9 cellular contexts compared by ENCODE assay signal in the genomic region with DNA sequence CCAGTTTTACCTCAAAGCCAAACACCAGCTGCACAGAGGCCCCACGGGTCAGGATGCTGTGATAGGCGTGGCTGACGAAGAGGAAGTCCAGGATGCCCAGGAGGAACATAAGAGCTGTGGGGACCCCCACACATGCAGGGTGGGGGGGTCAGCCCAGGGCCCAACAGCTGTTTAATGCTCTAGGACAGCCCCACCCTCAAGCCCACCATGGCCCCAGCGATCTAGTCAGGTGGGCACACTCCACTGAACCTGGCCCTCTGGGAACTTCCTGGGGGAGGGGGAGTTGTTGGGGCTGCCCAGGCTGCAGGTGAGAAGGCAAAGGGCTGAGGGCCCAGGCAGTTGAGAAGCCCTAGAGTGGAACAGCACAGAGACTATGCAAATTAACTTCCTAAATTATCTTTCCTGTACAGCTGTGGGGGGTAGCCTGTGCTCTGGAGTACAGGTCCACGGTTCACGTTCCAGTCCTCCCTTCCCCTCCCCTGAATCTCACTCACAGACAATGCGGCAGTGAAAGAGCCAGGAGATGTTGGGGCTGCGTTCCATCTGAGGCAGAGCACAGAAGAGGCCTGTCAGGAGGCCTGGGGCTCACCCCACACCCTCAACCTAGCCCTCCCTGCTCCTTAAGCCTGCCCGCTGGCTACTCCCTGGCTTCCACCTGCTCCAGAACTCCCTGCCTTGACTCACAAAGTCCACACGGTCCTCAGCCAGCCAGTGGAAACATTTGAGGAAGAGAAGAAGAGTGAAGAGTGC. TPM values are rescaled to one million over a fixed set of nuclear protein-coding genes. Genes with fewer than 3 reads are reported as not detected.
DNase-seq lines count a peak whose midpoint lies in the region; ATAC-seq, FAIRE-seq and TF ChIP-seq lines count a peak whose summit lies in the region.
"Had no signal": no experiment of that assay in that cellular context is flagged by ENCODE, and none has a peak within 500 bp of the region (broad histone marks: within the 10 kb centered on the region; RNA-seq: fewer than 3 reads in every experiment).

No MANE protein-coding gene starts in this region.

- H3K27ac ChIP-seq in mammary epithelial cell (ENCODE audit: insufficient read depth, low read depth, low read length) (no peak overlapping the region), OCI-LY1 (ENCODE audit: low read depth, low read length, poor library complexity, severe bottlenecking) (peak overlapping the region; percentile 99), keratinocyte (ENCODE audit: control insufficient read depth, insufficient read depth, low read length) (no peak overlapping the region)

- intact Hi-C loops in MCF 10A (cut with micrococcal nuclease) (no loop called here), mammary epithelial cell (cut with micrococcal nuclease) (no loop called here), cardiac septum (cut with DNase I) (loop anchor here (5.0 kb wide), 1 partner anchor 50 kb away; the partner anchor contains the start of gene CAPN1)

- H3K36me3 Mint-ChIP-seq in MCF 10A (ENCODE audit: insufficient read depth, unreplicated experiment): peaks cover 46% of the 10 kb centered on the region

- H3K4me2 ChIP-seq in mammary epithelial cell (ENCODE audit: insufficient read depth, low read depth, low read length) (no peak overlapping the region), OCI-LY1 (ENCODE audit: low read length) (peak overlapping the region; percentile 93), keratinocyte (ENCODE audit: control insufficient read depth, extremely low read depth, insufficient read depth, low read depth, low read length) (peak overlapping the region; percentile 99)

- H3K4me3 ChIP-seq in mammary epithelial cell (replicated peaks in 1 of 3; ENCODE audit: insufficient read depth in 1 of 3, low read depth in 2 of 3, low read length in 3 of 3): no peak overlapping the region
- H3K4me3 ChIP-seq in OCI-LY1 (ENCODE audit: low read depth, low read length, poor library complexity, severe bottlenecking): peak overlapping the region; percentile 95
- no peak overlapping the region for H3K4me3 ChIP-seq in keratinocyte (ENCODE audit: control insufficient read depth in 2 of 3, extremely low read depth in 1 of 3, insufficient read depth in 2 of 3, low read depth in 1 of 3, low read length in 3 of 3)

- H3F3A ChIP-seq in OCI-LY1 (ENCODE audit: insufficient read depth, low read length): 0 out of 2 replicates have a peak, but pooled peaks cover 7% of the 10 kb centered on the region

- no peaks in the 10 kb centered on the region for H3K9me3 Mint-ChIP-seq in MCF 10A (ENCODE audit: unreplicated experiment)

- H3K79me2 ChIP-seq in mammary epithelial cell (ENCODE audit: insufficient read depth, low read length) (peaks cover 41% of the 10 kb centered on the region), OCI-LY1 (ENCODE audit: insufficient read depth, low read length) (peaks cover 8% of the 10 kb centered on the region; the same call in 1 of the 2 replicates), keratinocyte (ENCODE audit: control insufficient read depth, insufficient read depth, low read length) (peaks cover 32% of the 10 kb centered on the region)

- H3K9me1 ChIP-seq in keratinocyte (ENCODE audit: control insufficient read depth, extremely low read depth, insufficient read depth, low read length): no peaks in the 10 kb centered on the region

- POLR2A ChIA-PET in MCF 10A (lab: Yijun Ruan, JAX): interaction anchor here (1.4 to 8.2 kb wide), 7 partner anchors 10 to 482 kb away, joined by 3 to 157 read pairs (median 56); partner anchors contain the start of genes CAPN1, FAU, MRPL49 and ZNHIT2

- no peaks in the 10 kb centered on the region for H3K9me3 ChIP-seq in mammary epithelial cell (replicated peaks; ENCODE audit: insufficient read depth, low read length)
- H3K9me3 ChIP-seq in OCI-LY1 (ENCODE audit: low read length): no peaks in the 10 kb centered on the region
- no peaks in the 10 kb centered on the region for H3K9me3 ChIP-seq in keratinocyte (ENCODE audit: control insufficient read depth, low read depth, low read length)

- CTCF ChIA-PET in MCF 10A (lab: Yijun Ruan, JAX) (interaction anchor here (0.6 kb wide), 1 partner anchor 12 kb away, joined by 3 read pairs; no protein-coding TSS in a partner anchor), mammary epithelial cell (lab: Charles Lee; ENCODE audit: low non-redundant PET) (no interaction called here)

- dilution Hi-C loops in mammary epithelial cell (cut with HindIII; ENCODE audit: low sequenced_read_pairs) (no loop called here), keratinocyte (cut with MboI; ENCODE audit: extremely low pct_ligation_motif_present, low sequenced_read_pairs) (no loop called here)

- no peaks in the 10 kb centered on the region for H4K20me1 ChIP-seq in mammary epithelial cell (ENCODE audit: insufficient read depth, low read length)
- no peaks in the 10 kb centered on the region for H4K20me1 ChIP-seq in OCI-LY1 (ENCODE audit: insufficient read depth, low read length)
- H4K20me1 ChIP-seq in keratinocyte (ENCODE audit: control insufficient read depth, extremely low read depth, insufficient read depth, low read length): peaks cover 8% of the 10 kb centered on the region

- no peak for ATAC-seq in HG03025 (IDR thresholded peaks at IDR 0.05; ENCODE audit: low FRiP score, unreplicated experiment)

- H2AFZ ChIP-seq in mammary epithelial cell (ENCODE audit: low read depth, low read length): no peak overlapping the region
- H2AFZ ChIP-seq in OCI-LY1 (ENCODE audit: low read length): no peak overlapping the region
- H2AFZ ChIP-seq in keratinocyte (ENCODE audit: control insufficient read depth, low read length): no peak overlapping the region

- in situ Hi-C loops in mammary epithelial cell (cut with MboI; ENCODE audit: low sequenced_read_pairs in 2 of 2): no loop called here

- FAIRE-seq in keratinocyte (lab: Jason Lieb, UNC): no peak

- peaks cover 28% of the 10 kb centered on the region for H3K4me1 Mint-ChIP-seq in MCF 10A (ENCODE audit: insufficient read depth, unreplicated experiment)

- TF ChIP-seq CTCF in MCF 10A (IDR thresholded peaks at IDR 0.05; ENCODE audit: unreplicated experiment): no peak
- no peak for TF ChIP-seq CTCF in mammary epithelial cell (conservative IDR thresholded peaks at IDR 0.05 in 1 of 2, IDR thresholded peaks at IDR 0.05 in 1 of 2; ENCODE audit: extremely low read depth in 1 of 2, insufficient read depth in 1 of 2, low read depth in 1 of 2, low read length in 2 of 2)
- no peak for TF ChIP-seq CTCF in OCI-LY1 (IDR thresholded peaks at IDR 0.05; ENCODE audit: low read length)
- TF ChIP-seq CTCF in keratinocyte (optimal IDR thresholded peaks at IDR 0.05 in 1 of 3, IDR thresholded peaks at IDR 0.05 in 1 of 3, conservative IDR thresholded peaks at IDR 0.05 in 1 of 3; ENCODE audit: extremely low read depth in 1 of 3, insufficient read depth in 2 of 3, low read length in 3 of 3): no peak

- H3K27me3 ChIP-seq in mammary epithelial cell (ENCODE audit: insufficient read depth, low read length): no peaks in the 10 kb centered on the region
- H3K27me3 ChIP-seq in OCI-LY1 (ENCODE audit: insufficient read depth, low read length): no peaks in the 10 kb centered on the region
- no peaks in the 10 kb centered on the region for H3K27me3 ChIP-seq in keratinocyte (ENCODE audit: control insufficient read depth, extremely low read depth, insufficient read depth, low read length)

- peaks cover 15% of the 10 kb centered on the region for H3K4me1 ChIP-seq in mammary epithelial cell (ENCODE audit: insufficient read depth, low read length)
- peaks cover 50% of the 10 kb centered on the region for H3K4me1 ChIP-seq in OCI-LY1 (ENCODE audit: insufficient read depth, low read length, severe bottlenecking)
- H3K4me1 ChIP-seq in keratinocyte (ENCODE audit: control insufficient read depth, extremely low read depth, insufficient read depth, low read length): peaks cover 20% of the 10 kb centered on the region

- WGBS in mammary epithelial cell (ENCODE audit: low coverage, missing lambda C conversion rate): 84% methylated on average over 9 of the region's 10 CpGs

- DNase-seq in MCF 10A (ENCODE audit: unreplicated experiment): no peak
- DNase-seq in mammary epithelial cell: no peak
- no peak for DNase-seq in keratinocyte (ENCODE audit: low read depth, low spot score)
- no peak for DNase-seq in inferior parietal cortex (ENCODE audit: extremely low spot score)
- DNase-seq in SIG-M5 treated with dmso at 0.1 percent for 504 hours (lab: John Stamatoyannopoulos, UW; ENCODE audit: unreplicated experiment): no peak
- DNase-seq in cardiac septum (ENCODE audit: low spot score): no peak
- DNase-seq: NCI-H1694 treated with DMSO at 0.1 percent for 48 hours had no signal

- peak overlapping the region; percentile 99 for H3K4me3 Mint-ChIP-seq in MCF 10A (ENCODE audit: unreplicated experiment)

- BruUV-seq in MCF 10A (replicated peaks; lab: Mats Ljungman, UMichigan) (no TSS peak), mammary epithelial cell (replicated peaks; lab: Mats Ljungman, UMichigan) (no TSS peak)

- H3K9me2 ChIP-seq in OCI-LY1 (ENCODE audit: low read depth, low read length): no peaks in the 10 kb centered on the region

- H3K27me3 Mint-ChIP-seq in MCF 10A (ENCODE audit: insufficient read depth, unreplicated experiment): no peaks in the 10 kb centered on the region

- peaks cover 12% of the 10 kb centered on the region for H3K36me3 ChIP-seq in mammary epithelial cell (ENCODE audit: insufficient read depth, low read length)
- peaks cover 63% of the 10 kb centered on the region for H3K36me3 ChIP-seq in OCI-LY1 (ENCODE audit: insufficient read depth, low read length)
- H3K36me3 ChIP-seq in keratinocyte (ENCODE audit: control insufficient read depth in 2 of 2, extremely low read depth in 1 of 2, insufficient read depth in 2 of 2, low read length in 2 of 2): peaks cover 36 to 41% of the 10 kb centered on the region in 2 experiments

- H3K9ac ChIP-seq in mammary epithelial cell (ENCODE audit: insufficient read depth, low read length) (no peak overlapping the region), OCI-LY1 (ENCODE audit: low read length) (peak overlapping the region; percentile 93), keratinocyte (ENCODE audit: control insufficient read depth, extremely low read depth, insufficient read depth, low read length) (no peak overlapping the region)

- H3K27ac Mint-ChIP-seq in MCF 10A (ENCODE audit: low read depth, unreplicated experiment): peak overlapping the region; percentile 100

RNA-seq across cellular contexts. Expression of gene SYVN1, which starts 1.9 kb away (rescaled TPM):
- total RNA-seq in MCF 10A (2022) (74.9 and 99.8 TPM in 2 replicates), mammary epithelial cell (10 to 100 TPM; 21.5 to 45.8 TPM), cardiac septum (25.2 TPM)
- polyA plus RNA-seq in mammary epithelial cell (30.7 TPM), keratinocyte (10.0 to 25.4 TPM (median 10.8 TPM) in 3 replicates)
- polyA minus RNA-seq in mammary epithelial cell (152 TPM), keratinocyte (49.9 to 172 TPM (median 57.6 TPM) in 3 replicates)
- 3.9 TPM for polyA plus RNA-seq in keratinocyte (2011; ENCODE audit: low read depth)
- 10.7 and 14.1 TPM in 2 replicates for polyA plus RNA-seq in keratinocyte (2011; cell fraction: cytosol; rRNA removed)
- 100 and 132 TPM in 2 replicates for polyA plus RNA-seq in keratinocyte (2011; cell fraction: nucleus; rRNA removed)
- 23.3 and 29.0 TPM in 2 replicates for polyA plus RNA-seq in keratinocyte (2012; ENCODE audit: low replicate concordance)
- polyA minus RNA-seq in keratinocyte (2011; cell fraction: cytosol; rRNA and poly(A)+ RNA removed): 28.6 TPM
- polyA minus RNA-seq in keratinocyte (2011; cell fraction: nucleus; rRNA and poly(A)+ RNA removed): 49.6 and 75.6 TPM in 2 replicates

RNA-seq across cellular contexts. Expression of gene MRPL49, which starts 10.3 kb away (rescaled TPM):
- total RNA-seq in MCF 10A (2022) (76.9 and 79.0 TPM in 2 replicates), mammary epithelial cell (10 to 100 TPM; 54.7 to 56.5 TPM), cardiac septum (28.5 TPM)
- polyA plus RNA-seq in mammary epithelial cell (64.7 TPM), keratinocyte (46.3 to 67.7 TPM (median 49.6 TPM) in 3 replicates)
- polyA minus RNA-seq in mammary epithelial cell (52.3 TPM), keratinocyte (26.4 to 41.9 TPM (median 36.9 TPM) in 3 replicates)
- 81.9 TPM for polyA plus RNA-seq in keratinocyte (2011; ENCODE audit: low read depth)
- polyA plus RNA-seq in keratinocyte (2011; cell fraction: cytosol; rRNA removed): 40.9 and 46.5 TPM in 2 replicates
- 31.2 and 35.1 TPM in 2 replicates for polyA plus RNA-seq in keratinocyte (2011; cell fraction: nucleus; rRNA removed)
- 29.1 and 45.0 TPM in 2 replicates for polyA plus RNA-seq in keratinocyte (2012; ENCODE audit: low replicate concordance)
- polyA minus RNA-seq in keratinocyte (2011; cell fraction: cytosol; rRNA and poly(A)+ RNA removed): 24.7 TPM
- polyA minus RNA-seq in keratinocyte (2011; cell fraction: nucleus; rRNA and poly(A)+ RNA removed): 12.3 and 13.3 TPM in 2 replicates

RNA-seq across cellular contexts. Expression of gene FAU, which starts 10.5 kb away (rescaled TPM):
- total RNA-seq in MCF 10A (2022) (1,049 and 1,269 TPM in 2 replicates), mammary epithelial cell (100 to 1,000 TPM; 107 to 637 TPM), cardiac septum (511 TPM)
- polyA plus RNA-seq in mammary epithelial cell (428 TPM), keratinocyte (328 to 452 TPM (median 425 TPM) in 3 replicates)
- polyA minus RNA-seq in mammary epithelial cell (317 TPM), keratinocyte (109 to 156 TPM (median 109 TPM) in 3 replicates)
- polyA plus RNA-seq in keratinocyte (2011; ENCODE audit: low read depth): 471 TPM
- 306 and 737 TPM in 2 replicates for polyA plus RNA-seq in keratinocyte (2011; cell fraction: cytosol; rRNA removed)
- 225 and 268 TPM in 2 replicates for polyA plus RNA-seq in keratinocyte (2011; cell fraction: nucleus; rRNA removed)
- polyA plus RNA-seq in keratinocyte (2012; ENCODE audit: low replicate concordance): 874 and 1,191 TPM in 2 replicates
- polyA minus RNA-seq in keratinocyte (2011; cell fraction: cytosol; rRNA and poly(A)+ RNA removed): 470 TPM
- polyA minus RNA-seq in keratinocyte (2011; cell fraction: nucleus; rRNA and poly(A)+ RNA removed): 78.3 and 89.3 TPM in 2 replicates

RNA-seq across cellular contexts. Expression of gene ZNHIT2, which starts 14.9 kb away (rescaled TPM):
- 22.0 and 23.6 TPM in 2 replicates for total RNA-seq in MCF 10A (2022)
- 10 to 100 TPM; 13.6 to 15.2 TPM for total RNA-seq in mammary epithelial cell
- polyA plus RNA-seq in mammary epithelial cell: 6.9 TPM
- 0.67 TPM for polyA minus RNA-seq in mammary epithelial cell
- polyA plus RNA-seq in keratinocyte: 2.6 to 6.6 TPM (median 3.4 TPM) in 3 replicates
- 2.2 TPM for polyA plus RNA-seq in keratinocyte (2011; ENCODE audit: low read depth)
- polyA plus RNA-seq in keratinocyte (2011; cell fraction: cytosol; rRNA removed): 1.5 and 6.6 TPM in 2 replicates
- 2.3 and 4.0 TPM in 2 replicates for polyA plus RNA-seq in keratinocyte (2011; cell fraction: nucleus; rRNA removed)
- polyA plus RNA-seq in keratinocyte (2012; ENCODE audit: low replicate concordance): 7.5 and 11.2 TPM in 2 replicates
- 1.2 to 1.6 TPM (median 1.4 TPM) in 3 replicates for polyA minus RNA-seq in keratinocyte
- 22.6 TPM for polyA minus RNA-seq in keratinocyte (2011; cell fraction: cytosol; rRNA and poly(A)+ RNA removed)
- polyA minus RNA-seq in keratinocyte (2011; cell fraction: nucleus; rRNA and poly(A)+ RNA removed): 2.9 and 4.1 TPM in 2 replicates
- total RNA-seq in cardiac septum: 5.5 TPM

RNA-seq across cellular contexts. Expression of gene TM7SF2, which starts 20.7 kb away (rescaled TPM):
- total RNA-seq in MCF 10A (2022) (8.5 and 14.0 TPM in 2 replicates), mammary epithelial cell (10 to 100 TPM in 1 of 2 donors, 1 to 10 TPM in 1; 8.7 to 10.1 TPM), cardiac septum (50.1 TPM)
- polyA plus RNA-seq in mammary epithelial cell (17.2 TPM), keratinocyte (9.7 to 12.6 TPM (median 10.7 TPM) in 3 replicates)
- polyA minus RNA-seq in mammary epithelial cell (54.8 TPM), keratinocyte (15.1 to 69.8 TPM (median 15.7 TPM) in 3 replicates)
- 52.1 TPM for polyA plus RNA-seq in keratinocyte (2011; ENCODE audit: low read depth)
- polyA plus RNA-seq in keratinocyte (2011; cell fraction: cytosol; rRNA removed): 8.3 and 10.2 TPM in 2 replicates
- 14.3 and 15.5 TPM in 2 replicates for polyA plus RNA-seq in keratinocyte (2011; cell fraction: nucleus; rRNA removed)
- polyA plus RNA-seq in keratinocyte (2012; ENCODE audit: low replicate concordance): 11.1 and 76.6 TPM in 2 replicates
- polyA minus RNA-seq in keratinocyte (2011; cell fraction: cytosol; rRNA and poly(A)+ RNA removed): 9.0 TPM
- polyA minus RNA-seq in keratinocyte (2011; cell fraction: nucleus; rRNA and poly(A)+ RNA removed): 10.4 and 10.5 TPM in 2 replicates
